In genomic region chr21:33374874-33375644, GRCh38 we compare ENCODE assay signal across 15 cellular contexts. TPM values are rescaled to one million over a fixed set of nuclear protein-coding genes. Genes with fewer than 3 reads are reported as not detected.
DNase-seq lines count a peak whose midpoint lies in the region; ATAC-seq, FAIRE-seq and TF ChIP-seq lines count a peak whose summit lies in the region.
"Had no signal": no experiment of that assay in that cellular context is flagged by ENCODE, and none has a peak within 500 bp of the region (broad histone marks: within the 10 kb centered on the region; RNA-seq: fewer than 3 reads in every experiment).

No MANE protein-coding gene starts in this region.

- no peaks in the 10 kb centered on the region for H3K79me2 ChIP-seq in DOHH2 (ENCODE audit: control insufficient read depth, low read length)

- WGBS in pancreas, 2 donors = 46 to 58% methylated on average over 7 of the region's 7 CpGs

- peaks cover 1% of the 10 kb centered on the region for H3K36me3 Mint-ChIP-seq in IgD-negative memory B cell
- H3K36me3 Mint-ChIP-seq in dendritic cell treated with granulocyte-macrophage colony-stimulating factor and Interleukin-4, amounts not matched to agents 40 ng/mL and 50 ng/mL, for 4 days (ENCODE audit: low read depth) = no peaks in the 10 kb centered on the region

- ATAC-seq in pancreas (peak in 3 of 4 donors; percentile 29 to 36 (median 33)), HG03457 (IDR thresholded peaks at IDR 0.05; ENCODE audit: unreplicated experiment) (no peak)

- TF ChIP-seq CTCF in DOHH2 (IDR thresholded peaks at IDR 0.05; ENCODE audit: low read depth, low read length, poor library complexity, severe bottlenecking) = no peak
- no peak for TF ChIP-seq CTCF in pancreas (IDR thresholded peaks at IDR 0.05)

- peak overlapping the region; percentile 94 to 99 (median 95) for H3K27ac Mint-ChIP-seq in IgD-negative memory B cell
- peak overlapping the region; percentile 87 for H3K27ac Mint-ChIP-seq in dendritic cell treated with granulocyte-macrophage colony-stimulating factor and Interleukin-4, amounts not matched to agents 40 ng/mL and 50 ng/mL, for 4 days
- H3K27ac Mint-ChIP-seq: WTC11 had no signal

- peaks cover 40 to 56% (median 42%) of the 10 kb centered on the region in 3 donors for H3K4me1 Mint-ChIP-seq in IgD-negative memory B cell
- peaks cover 62% of the 10 kb centered on the region for H3K4me1 Mint-ChIP-seq in dendritic cell treated with granulocyte-macrophage colony-stimulating factor and Interleukin-4, amounts not matched to agents 40 ng/mL and 50 ng/mL, for 4 days (ENCODE audit: low read depth)

- H3K36me3 ChIP-seq in DOHH2 (ENCODE audit: control insufficient read depth, low read length) = no peaks in the 10 kb centered on the region
- no peaks in the 10 kb centered on the region for H3K36me3 ChIP-seq in pancreas
- H3K36me3 ChIP-seq: ascending aorta, gastroesophageal sphincter had no signal

- H3K27me3 ChIP-seq in DOHH2 (ENCODE audit: control insufficient read depth, low read length) = no peaks in the 10 kb centered on the region
- H3K27me3 ChIP-seq in pancreas = peaks cover 0 to 3% (median 1%) of the 10 kb centered on the region in 4 donors
- H3K27me3 ChIP-seq: ascending aorta had no signal

- H3K9me3 Mint-ChIP-seq in IgD-negative memory B cell = no peaks in the 10 kb centered on the region
- H3K9me3 Mint-ChIP-seq in dendritic cell treated with granulocyte-macrophage colony-stimulating factor and Interleukin-4, amounts not matched to agents 40 ng/mL and 50 ng/mL, for 4 days = peaks cover under 1% of the 10 kb centered on the region
- H3K9me3 Mint-ChIP-seq: activated T-cell treated with anti-CD3 and anti-CD28 coated beads, Interleukin-2, amount 50 U/mL, for 4 hours had no signal

- peaks cover 88% of the 10 kb centered on the region for H3K4me1 ChIP-seq in DOHH2 (ENCODE audit: control insufficient read depth, low read length)
- H3K4me1 ChIP-seq in pancreas = peaks cover 0 to 7% (median 0%) of the 10 kb centered on the region in 3 donors

- peak overlapping the region; percentile 96 for H3K27ac ChIP-seq in DOHH2 (ENCODE audit: low read depth, low read length)
- peak overlapping the region in 2 of 4 donors; percentile 12 to 42 for H3K27ac ChIP-seq in pancreas
- H3K27ac ChIP-seq: ascending aorta had no signal

- H4K20me1 ChIP-seq in DOHH2 (ENCODE audit: control insufficient read depth, insufficient read depth, low read depth, low read length) = no peaks in the 10 kb centered on the region

- H3K4me3 ChIP-seq in DOHH2 (ENCODE audit: low read length) (peak overlapping the region; percentile 57), pancreas (no peak overlapping the region)
- H3K4me3 ChIP-seq: ascending aorta, gastroesophageal sphincter had no signal

- no peaks in the 10 kb centered on the region for H3K9me3 ChIP-seq in DOHH2 (ENCODE audit: control insufficient read depth, insufficient read depth, low read length)
- H3K9me3 ChIP-seq in pancreas = no peaks in the 10 kb centered on the region
- H3K9me3 ChIP-seq: ascending aorta, SK-N-SH had no signal

- peaks cover 6% of the 10 kb centered on the region for H3K27me3 Mint-ChIP-seq in IgD-negative memory B cell
- no peaks in the 10 kb centered on the region for H3K27me3 Mint-ChIP-seq in dendritic cell treated with granulocyte-macrophage colony-stimulating factor and Interleukin-4, amounts not matched to agents 40 ng/mL and 50 ng/mL, for 4 days

- no peaks in the 10 kb centered on the region for H3K9me2 ChIP-seq in DOHH2 (replicated peaks; ENCODE audit: control insufficient read depth, low read length)
- H3K9me2 ChIP-seq: SK-N-SH had no signal

- intact Hi-C loops in dendritic cell treated with granulocyte-macrophage colony-stimulating factor and Interleukin-4, amounts not matched to agents 40 ng/mL and 50 ng/mL, for 4 days (cut with micrococcal nuclease) = loop anchor here (1.0 to 10.0 kb wide), 3 partner anchors 11 to 170 kb away; partner anchors contain the start of gene IFNGR2
- intact Hi-C loops in pancreas (cut with DNase I) = loop anchor here in 1 of 3 donors (5.0 kb wide), 1 partner anchor 178 kb away; no protein-coding TSS in a partner anchor

- DNase-seq in pancreas (no peak), islet precursor cell (no peak), putamen (ENCODE audit: low spot score) (no peak)
- no peak for DNase-seq in activated T-cell treated with anti-CD3 and anti-CD28 coated beads, Interleukin-2, amount 50 U/mL, for 1 hour
- DNase-seq: kidney had no signal

- peak overlapping the region; percentile 86 for H3K4me2 ChIP-seq in DOHH2 (ENCODE audit: low read length)
- H3K4me2 ChIP-seq: SK-N-SH had no signal

- no peak for FAIRE-seq in pancreas (lab: Jason Lieb, UNC)

- peaks cover 37% of the 10 kb centered on the region for H3F3A ChIP-seq in DOHH2 (ENCODE audit: control insufficient read depth, insufficient read depth)

- H3K4me3 Mint-ChIP-seq in IgD-negative memory B cell = peak overlapping the region; percentile 14 to 92 (median 78)
- H3K4me3 Mint-ChIP-seq in dendritic cell treated with granulocyte-macrophage colony-stimulating factor and Interleukin-4, amounts not matched to agents 40 ng/mL and 50 ng/mL, for 4 days = peak overlapping the region; percentile 11
- H3K4me3 Mint-ChIP-seq: activated T-cell treated with anti-CD3 and anti-CD28 coated beads, Interleukin-2, amount 50 U/mL, for 4 hours; naive thymus-derived CD4-positive, alpha-beta T cell; WTC11 had no signal

RNA-seq across cellular contexts. Expression of gene IFNGR2, which starts 28.2 kb away (rescaled TPM):
- polyA plus RNA-seq in IgD-negative memory B cell (131 TPM), pancreas (10 to 100 TPM; 23.6 to 31.4 TPM)
- total RNA-seq in pancreas = 10 to 100 TPM; 10.1 to 56.5 (median 15.2) TPM

RNA-seq across cellular contexts. Expression of gene IFNAR1, which starts 50.3 kb away (rescaled TPM):
- polyA plus RNA-seq in IgD-negative memory B cell (93.6 TPM), pancreas (1 to 10 TPM; 7.5 to 9.6 TPM)
- 10 to 100 TPM; 21.4 to 48.5 (median 27.6) TPM for total RNA-seq in pancreas
